27 cellular contexts compared by ENCODE assay signal in genomic region chrX:73828080-73828720, GRCh38. TPM values are rescaled to one million over a fixed set of nuclear protein-coding genes. Genes with fewer than 3 reads are reported as not detected.
DNase-seq lines count a peak whose midpoint lies in the region; ATAC-seq and TF ChIP-seq lines count a peak whose summit lies in the region.
"Had no signal": no experiment of that assay in that cellular context is flagged by ENCODE, and none has a peak within 500 bp of the region (broad histone marks: within the 10 kb centered on the region; RNA-seq: fewer than 3 reads in every experiment).

No MANE protein-coding gene starts in this region.

- no peaks in the 10 kb centered on the region for H3K79me2 ChIP-seq in PC-3 (ENCODE audit: low read length)

- H3K27me3 ChIP-seq in PC-3 (ENCODE audit: low read length) = 0 out of 2 replicates have a peak, but pooled peaks cover 2% of the 10 kb centered on the region
- no peaks in the 10 kb centered on the region for H3K27me3 ChIP-seq in psoas muscle (ENCODE audit: insufficient read depth in 3 of 3, low read length in 2 of 3)
- H3K27me3 ChIP-seq in aorta (ENCODE audit: control insufficient read depth in 1 of 2, insufficient read depth in 2 of 2, low read length in 1 of 2) = no peaks in the 10 kb centered on the region
- H3K27me3 ChIP-seq: BE2C, BLaER1 had no signal

- ATAC-seq in PC-3 (peak; percentile 24; the same call in 1 of the 2 replicates), psoas muscle (peak; percentile 64 to 81 (median 78)), GM18867 (IDR thresholded peaks at IDR 0.05; ENCODE audit: unreplicated experiment) (no peak), aorta (ENCODE audit: low FRiP score) (no peak)
- ATAC-seq: GM12878 had no signal

- DNase-seq in COLO829 (ENCODE audit: low spot score) = peak; percentile 8
- DNase-seq in HEK293T (ENCODE audit: extremely low spot score) = no peak
- peak; percentile 30 for DNase-seq in PC-3
- DNase-seq in psoas muscle = no peak
- no peak for DNase-seq in NCI-H82 treated with DMSO at 0.1 percent for 48 hours (lab: John Stamatoyannopoulos, UW; ENCODE audit: unreplicated experiment)
- DNase-seq in aorta = no peak
- DNase-seq in A172 (ENCODE audit: low spot score) = no peak
- DNase-seq: 8988T; ACHN; BE2C; C1 segment of cervical spinal cord; Caco-2; Calu3; CD4-positive, alpha-beta memory T cell; CD4-positive, CD25-positive, alpha-beta regulatory T cell; CD8-positive, alpha-beta memory T cell; DMS 273 treated with DMSO at 0.1 percent for 48 hours; DMS153; DMS53; DMS79; DND-41; EL; GDM1 had no signal

- no peaks in the 10 kb centered on the region for H3K9me2 ChIP-seq in PC-3 (replicated peaks; ENCODE audit: low read length)

- CTCF ChIA-PET in HEK293T (lab: Yijun Ruan, JAX) (no interaction called here), PC-3 (lab: Charles Lee) (no interaction called here)

- H3K9ac ChIP-seq in PC-3 (ENCODE audit: low read length) = no peak overlapping the region
- H3K9ac ChIP-seq: BLaER1 had no signal

- H3K27ac ChIP-seq in PC-3 (ENCODE audit: low read length) = peak overlapping the region; percentile 60
- no peak overlapping the region for H3K27ac ChIP-seq in psoas muscle
- no peak overlapping the region for H3K27ac ChIP-seq in aorta (ENCODE audit: low read depth in 1 of 2, low read length in 2 of 2)
- H3K27ac ChIP-seq: BLaER1 had no signal

- no peaks in the 10 kb centered on the region for H4K20me1 ChIP-seq in PC-3 (ENCODE audit: low read length)

- intact Hi-C loops in PC-3 (cut with micrococcal nuclease) = no loop called here
- intact Hi-C loops in psoas muscle (cut with DNase I) = no loop called here
- intact Hi-C loops in aorta (cut with DNase I) = no loop called here

- H3K9me3 ChIP-seq in PC-3 (ENCODE audit: low read length) (no peaks in the 10 kb centered on the region), psoas muscle (no peaks in the 10 kb centered on the region), aorta (ENCODE audit: control insufficient read depth, low read length) (no peaks in the 10 kb centered on the region)
- H3K9me3 ChIP-seq: BE2C, BLaER1, Caco-2 had no signal

- H3K4me3 ChIP-seq in PC-3 (ENCODE audit: low read length) = no peak overlapping the region
- no peak overlapping the region for H3K4me3 ChIP-seq in psoas muscle
- H3K4me3 ChIP-seq in aorta (ENCODE audit: low read length in 2 of 2) = no peak overlapping the region
- H3K4me3 ChIP-seq: BLaER1, GM12878 had no signal

- no peaks in the 10 kb centered on the region for H3K36me3 ChIP-seq in PC-3 (ENCODE audit: low read depth, low read length)
- H3K36me3 ChIP-seq in psoas muscle (ENCODE audit: insufficient read depth in 1 of 2, low read depth in 1 of 2) = peaks cover 0 to 57% of the 10 kb centered on the region in 2 donors
- H3K36me3 ChIP-seq in aorta (ENCODE audit: control insufficient read depth in 1 of 2, insufficient read depth in 2 of 2, low read length in 1 of 2) = peaks cover 0 to 10% of the 10 kb centered on the region in 2 donors
- H3K36me3 ChIP-seq: BE2C had no signal

- peaks cover 13% of the 10 kb centered on the region for H3K4me1 ChIP-seq in PC-3 (ENCODE audit: insufficient read depth, low read length)
- H3K4me1 ChIP-seq in psoas muscle = no peaks in the 10 kb centered on the region
- peaks cover 0 to 2% of the 10 kb centered on the region in 2 donors for H3K4me1 ChIP-seq in aorta (ENCODE audit: control insufficient read depth in 1 of 2, insufficient read depth in 2 of 2, low read length in 2 of 2)
- H3K4me1 ChIP-seq: BE2C, BLaER1, Caco-2 had no signal

- H3K4me2 ChIP-seq in PC-3 (ENCODE audit: low read length) = peak overlapping the region; percentile 12; the same call in 1 of the 2 replicates
- H3K4me2 ChIP-seq: BLaER1 had no signal

- POLR2A ChIA-PET in HEK293T (lab: Yijun Ruan, JAX) = no interaction called here
- POLR2A ChIA-PET in PC-3 (lab: Charles Lee; ENCODE audit: unreplicated experiment) = no interaction called here

- BruUV-seq in PC-3 (replicated peaks; lab: Mats Ljungman, UMichigan) = no TSS peak

- no peaks in the 10 kb centered on the region for H3F3A ChIP-seq in PC-3 (ENCODE audit: low read length, unreplicated experiment)

- no peak overlapping the region for H2AFZ ChIP-seq in PC-3 (ENCODE audit: low read length)

- 62 to 87% (median 71%) methylated on average over 2 of the region's 2 CpGs for WGBS in psoas muscle, 3 donors
- WGBS in aorta, 2 donors = 61 to 78% methylated on average over 2 of the region's 2 CpGs

- TF ChIP-seq CTCF in PC-3 (conservative IDR thresholded peaks at IDR 0.05; ENCODE audit: low read depth, low read length) = no peak
- no peak for TF ChIP-seq CTCF in psoas muscle (IDR thresholded peaks at IDR 0.05)

TF ChIP-seq in HEK293T, 16 proteins besides CTCF, POLR2A, EP300 and RAD21:
- TF ChIP-seq ELF4 (IDR thresholded peaks at IDR 0.05) (0 out of 2 replicates have a peak, but pooled peaks have one; percentile 9), FOXK2 (IDR thresholded peaks at IDR 0.05) (no peak)

RNA-seq across cellular contexts. Expression of gene XIST, which starts 24.3 kb away (rescaled TPM):
- total RNA-seq in PC-3 (2014; rRNA removed) (not detected in 2 replicates), psoas muscle (10 to 100 TPM; 57.7 to 79.2 (median 70.0) TPM), aorta (100 to 1,000 TPM; 367 to 437 TPM)
- polyA plus RNA-seq in psoas muscle (10 to 100 TPM in 1 of 3 donors, under 1 TPM in 2; 0.04 to 21.3 (median 0.07) TPM), aorta (100 to 1,000 TPM in 1 of 2 donors, under 1 TPM in 1; 0.25 to 336 TPM)
- not detected in 2 replicates for total RNA-seq in A172 (2014; rRNA removed; shearing (Covaris generic))
- total RNA-seq: CD4-positive, alpha-beta memory T cell; CD8-positive, alpha-beta memory T cell; G401 had no signal

Comparison
In these comparisons a context has a peak if more than half of its experiments do, and no peak if none do; other contexts are left out.
1. DNase-seq: peak in COLO829 (single experiment) and PC-3 (single experiment); none in HEK293T (single experiment), psoas muscle (0 of 2), NCI-H82 treated with DMSO at 0.1 percent for 48 hours (single experiment), aorta (0 of 2) and A172 (single experiment).
2. ATAC-seq: peak in PC-3 (single experiment) and psoas muscle (4 of 4); none in GM18867 (single experiment) and aorta (single experiment).